ENCODE assay signal across 8 cellular contexts in the genomic region with DNA sequence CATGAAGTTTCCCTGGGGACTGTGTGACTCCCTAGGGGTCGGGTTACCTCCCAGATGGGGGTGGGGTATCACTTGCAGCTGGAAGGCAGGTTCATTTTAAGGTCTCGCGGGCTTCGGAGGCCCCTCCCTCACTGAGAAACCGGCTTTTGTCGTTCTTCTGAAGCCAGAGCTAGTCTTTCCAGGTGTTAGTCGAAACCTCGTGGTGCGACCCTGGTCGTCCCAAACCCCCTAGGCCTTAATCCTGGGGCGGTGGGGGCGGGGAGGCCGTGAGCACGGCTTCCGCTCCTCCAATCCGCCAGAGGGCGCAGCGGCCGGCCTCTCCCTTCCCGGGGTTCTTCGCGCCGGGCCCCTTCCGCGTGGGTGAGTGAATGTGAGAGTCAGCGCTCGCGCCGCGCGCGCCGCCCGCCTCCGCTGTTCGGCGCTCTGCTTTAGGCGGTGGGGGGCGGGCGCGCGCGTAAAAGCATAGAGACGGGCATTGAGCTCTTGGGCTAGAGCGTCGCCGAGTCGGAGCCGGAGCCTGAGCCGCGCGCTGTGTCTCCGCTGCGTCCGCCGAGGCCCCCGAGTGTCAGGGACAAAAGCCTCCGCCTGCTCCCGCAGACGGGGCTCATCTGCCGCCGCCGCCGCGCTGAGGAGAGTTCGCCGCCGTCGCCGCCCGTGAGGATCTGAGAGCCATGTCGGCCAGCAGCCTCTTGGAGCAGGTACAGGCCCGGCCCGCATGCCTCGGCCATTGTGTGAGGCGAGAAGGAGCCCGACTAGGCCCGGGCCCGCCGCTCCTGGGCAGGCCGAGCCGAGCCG. TPM values are rescaled to one million over a fixed set of nuclear protein-coding genes. Genes with fewer than 3 reads are reported as not detected.
DNase-seq lines count a peak whose midpoint lies in the region; ATAC-seq and TF ChIP-seq lines count a peak whose summit lies in the region.

YTHDF2 (plus strand) TSS at position 491 of the 795 bp plus-strand sequence; CDS start at position 672, 181 bp downstream.

- H3K27me3 ChIP-seq in ovary (no peaks in the 10 kb centered on the region), thyroid gland (no peaks in the 10 kb centered on the region)

- peak; percentile 97 for DNase-seq in NCI-H1105 (lab: John Stamatoyannopoulos, UW)
- DNase-seq in SKM-1 treated with dmso at 0.1 percent for 144 hours (lab: John Stamatoyannopoulos, UW; ENCODE audit: unreplicated experiment), result peak; percentile 95
- peak; percentile 99 for DNase-seq in activated naive CD8-positive, alpha-beta T cell treated with anti-CD3 and anti-CD28 coated beads for 36 hours
- peak; percentile 89 to 98 (median 96) for DNase-seq in head of caudate nucleus
- peak; percentile 97 to 99 (median 98) for DNase-seq in ovary
- DNase-seq in thyroid gland, result peak; percentile 97 to 99

- peak; percentile 92 to 98 (median 95) for TF ChIP-seq CTCF in ovary (IDR thresholded peaks at IDR 0.05)
- peak; percentile 60 to 96 (median 92) for TF ChIP-seq CTCF in thyroid gland (IDR thresholded peaks at IDR 0.05)

- ATAC-seq in HG02623 (IDR thresholded peaks at IDR 0.05; ENCODE audit: unreplicated experiment), result peak; percentile 86

- H3K4me1 Mint-ChIP-seq in activated naive CD8-positive, alpha-beta T cell treated with anti-CD3 and anti-CD28 coated beads for 36 hours, result peaks cover 27% of the 10 kb centered on the region

- TF ChIP-seq POLR2A in GM10847 (IDR thresholded peaks at IDR 0.05; ENCODE audit: extremely low read depth, insufficient read length) (peak; percentile 77), ovary (IDR thresholded peaks at IDR 0.05) (peak; percentile 82), thyroid gland (IDR thresholded peaks at IDR 0.05) (peak; percentile 63 to 78)

- H3K9me3 Mint-ChIP-seq in activated naive CD8-positive, alpha-beta T cell treated with anti-CD3 and anti-CD28 coated beads for 36 hours, result no peaks in the 10 kb centered on the region

- TF ChIP-seq EP300 in ovary (IDR thresholded peaks at IDR 0.05), result no peak

- intact Hi-C loops in head of caudate nucleus (cut with DNase I), result loop anchor here (2.0 to 5.0 kb wide), 2 partner anchors 94 to 446 kb away; partner anchors contain the start of genes SRSF4 and TAF12
- intact Hi-C loops in ovary (cut with DNase I), result loop anchor here in 3 of 4 donors (5.0 to 10.0 kb wide), 2 partner anchors 82 to 94 kb away; partner anchors contain the start of gene TAF12 (in 2 of the 3)
- intact Hi-C loops in thyroid gland (cut with DNase I), result loop anchor here (5.0 kb wide), 2 partner anchors 36 to 94 kb away; partner anchors contain the start of gene TAF12

- peak within 1 kb of the TSS; percentile 94 for H3K27ac Mint-ChIP-seq in activated naive CD8-positive, alpha-beta T cell treated with anti-CD3 and anti-CD28 coated beads for 36 hours

- H3K36me3 ChIP-seq in ovary (no peaks in the 10 kb centered on the region), thyroid gland (peaks cover 12% of the 10 kb centered on the region in 2 donors)

- WGBS in ovary, 3 donors, result 0 to 1% (median 0%) methylated on average over 43 to 83 of the region's 83 CpGs
- WGBS in thyroid gland, 2 donors, result 0 to 2% methylated on average over 14 to 26 of the region's 83 CpGs

- H3K4me3 ChIP-seq in ovary (peak within 1 kb of the TSS; percentile 98), thyroid gland (replicated peaks in 1 of 3) (peak within 1 kb of the TSS; percentile 50 to 98 (median 69))

- H3K9me3 ChIP-seq in ovary, result no peaks in the 10 kb centered on the region
- no peaks in the 10 kb centered on the region for H3K9me3 ChIP-seq in thyroid gland

- H3K27ac ChIP-seq in ovary (peak within 1 kb of the TSS; percentile 62 to 83), thyroid gland (peak within 1 kb of the TSS; percentile 82 to 86 (median 85))

- H3K27me3 Mint-ChIP-seq in activated naive CD8-positive, alpha-beta T cell treated with anti-CD3 and anti-CD28 coated beads for 36 hours, result no peaks in the 10 kb centered on the region

- H3K4me1 ChIP-seq in ovary (ENCODE audit: insufficient read depth) (peaks cover 5% of the 10 kb centered on the region), thyroid gland (peaks cover 29 to 40% of the 10 kb centered on the region in 2 donors)

- H3K36me3 Mint-ChIP-seq in activated naive CD8-positive, alpha-beta T cell treated with anti-CD3 and anti-CD28 coated beads for 36 hours, result peaks cover 29% of the 10 kb centered on the region

- peak within 1 kb of the TSS; percentile 99 for H3K4me3 Mint-ChIP-seq in activated naive CD8-positive, alpha-beta T cell treated with anti-CD3 and anti-CD28 coated beads for 36 hours

RNA-seq across cellular contexts. Expression of gene YTHDF2, which starts in this region (rescaled TPM):
- total RNA-seq in activated naive CD8-positive, alpha-beta T cell treated with anti-CD3 and anti-CD28 coated beads for 36 hours, result 100 to 1,000 TPM; 104 to 107 TPM
- total RNA-seq in ovary (10 to 100 TPM; 25.8 to 70.2 (median 54.8) TPM), thyroid gland (10 to 100 TPM; 53.1 to 74.4 (median 62.2) TPM)
- 10 to 100 TPM; 31.2 to 58.5 TPM for polyA plus RNA-seq in ovary

Comparison
In these comparisons a context has a peak if more than half of its experiments do, and no peak if none do; other contexts are left out.
1. Peak in every context shown above with its lines: DNase-seq, ATAC-seq, H3K4me3 ChIP-seq and H3K27ac ChIP-seq.